18 cellular contexts compared by ENCODE assay signal in the genomic region with DNA sequence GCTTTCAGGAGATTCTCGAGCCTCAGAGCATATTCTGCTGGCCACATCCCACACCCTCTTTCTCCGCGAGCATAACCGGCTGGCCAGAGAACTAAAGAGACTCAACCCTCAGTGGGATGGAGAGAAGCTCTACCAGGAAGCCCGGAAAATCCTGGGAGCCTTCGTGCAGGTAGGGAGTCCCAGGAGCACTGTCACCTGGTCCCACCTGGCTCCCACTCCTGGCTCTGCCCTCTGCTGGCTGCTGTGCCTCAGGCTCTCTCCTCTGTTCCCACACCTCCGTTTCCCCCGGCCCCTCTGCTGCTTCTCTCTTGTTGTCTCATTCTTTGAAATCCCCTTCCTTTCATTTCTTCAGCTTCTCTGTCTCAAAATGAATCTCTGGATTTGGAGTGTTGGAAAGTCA. TPM values are rescaled to one million over a fixed set of nuclear protein-coding genes. Genes with fewer than 3 reads are reported as not detected.
DNase-seq lines count a peak whose midpoint lies in the region; ATAC-seq and TF ChIP-seq lines count a peak whose summit lies in the region.
"Had no signal": no experiment of that assay in that cellular context is flagged by ENCODE, and none has a peak within 500 bp of the region (broad histone marks: within the 10 kb centered on the region; RNA-seq: fewer than 3 reads in every experiment).

No MANE protein-coding gene starts in this region.

- no peak overlapping the region for H3K27ac Mint-ChIP-seq in endodermal cell
- H3K27ac Mint-ChIP-seq: activated CD4-positive, alpha-beta memory T cell treated with anti-CD3 and anti-CD28 coated beads, Interleukin-2, amount 10 ng/mL, durations not matched to agents 7 days and 5 days; activated naive CD4-positive, alpha-beta T cell treated with anti-CD3 and anti-CD28 coated beads for 36 hours; CD8-positive, alpha-beta memory T cell had no signal

- H3K27me3 ChIP-seq in endodermal cell (ENCODE audit: control insufficient read depth, insufficient read depth, low read length, poor library complexity, severe bottlenecking) (peaks cover 72% of the 10 kb centered on the region), heart left ventricle (peaks cover under 1 to 74% (median 20%) of the 10 kb centered on the region in 9 donors)

- peak; percentile 3 for TF ChIP-seq CTCF in NB4 (IDR thresholded peaks at IDR 0.05; ENCODE audit: low read depth, low read length)
- peak; percentile 82 for TF ChIP-seq CTCF in endodermal cell (conservative IDR thresholded peaks at IDR 0.05)
- peak; percentile 18 for TF ChIP-seq CTCF in retinal pigment epithelial cell (conservative IDR thresholded peaks at IDR 0.05; ENCODE audit: low read depth, low read length)
- no peak for TF ChIP-seq CTCF in heart left ventricle (IDR thresholded peaks at IDR 0.05)

- H3K27ac ChIP-seq in endodermal cell (ENCODE audit: low read depth, low read length) (no peak overlapping the region), heart left ventricle (no peak overlapping the region)

- intact Hi-C loops in heart left ventricle (cut with DNase I), result loop anchor here in 2 of 10 donors (5.0 to 10.0 kb wide), 2 partner anchors 190 to 192 kb away; no protein-coding TSS in a partner anchor

- no peak for ATAC-seq in heart left ventricle
- ATAC-seq: Right ventricle myocardium inferior had no signal

- H3K9ac ChIP-seq in endodermal cell (ENCODE audit: extremely low read depth, low read length, poor library complexity, severe bottlenecking), result no peak overlapping the region

- H3K27me3 Mint-ChIP-seq in endodermal cell (ENCODE audit: insufficient read depth), result peaks cover 88% of the 10 kb centered on the region

- 30 to 35% methylated on average over 4 to 8 of the region's 8 CpGs for WGBS in endodermal cell (ENCODE audit: insufficient coverage in 1 of 2, insufficient read length in 1 of 2), 2 experiments
- WGBS in heart left ventricle, 4 donors, result 12 to 28% (median 25%) methylated on average over 6 to 8 of the region's 8 CpGs

- no peaks in the 10 kb centered on the region for H3K36me3 Mint-ChIP-seq in endodermal cell (ENCODE audit: low read depth)
- H3K36me3 Mint-ChIP-seq: CD8-positive, alpha-beta memory T cell had no signal

- H3K4me1 ChIP-seq in endodermal cell (ENCODE audit: control insufficient read depth, insufficient read depth, low read length) (no peaks in the 10 kb centered on the region), heart left ventricle (peaks cover 0 to 3% (median 0%) of the 10 kb centered on the region in 12 donors)

- H3K4me3 ChIP-seq in NB4 (ENCODE audit: low read depth, low read length) (no peak overlapping the region), endodermal cell (ENCODE audit: low read length) (no peak overlapping the region), retinal pigment epithelial cell (ENCODE audit: low read length) (no peak overlapping the region), heart left ventricle (no peak overlapping the region)

- no peaks in the 10 kb centered on the region for H3K4me1 Mint-ChIP-seq in endodermal cell

- no peaks in the 10 kb centered on the region for H3K9me3 ChIP-seq in endodermal cell (ENCODE audit: control insufficient read depth, low read length)
- no peaks in the 10 kb centered on the region for H3K9me3 ChIP-seq in heart left ventricle

- no peak overlapping the region for H3K4me3 Mint-ChIP-seq in endodermal cell
- H3K4me3 Mint-ChIP-seq: activated CD4-positive, alpha-beta memory T cell treated with anti-CD3 and anti-CD28 coated beads, Interleukin-2, amount 10 ng/mL, durations not matched to agents 7 days and 5 days; activated naive CD4-positive, alpha-beta T cell treated with anti-CD3 and anti-CD28 coated beads for 36 hours; CD8-positive, alpha-beta memory T cell had no signal

- H3K36me3 ChIP-seq in endodermal cell (ENCODE audit: control insufficient read depth, insufficient read depth, low read length) (no peaks in the 10 kb centered on the region), heart left ventricle (no peaks in the 10 kb centered on the region)

- DNase-seq in DMS153 treated with DMSO at 0.1 percent for 48 hours (lab: John Stamatoyannopoulos, UW; ENCODE audit: unreplicated experiment) (peak; percentile 12), DMS153 (lab: John Stamatoyannopoulos, UW) (no peak), NB4 (ENCODE audit: low read depth) (no peak), endodermal cell (peak; percentile 92), retinal pigment epithelial cell (ENCODE audit: low read depth) (no peak), heart left ventricle (no peak), OCI-M1 (lab: John Stamatoyannopoulos, UW) (no peak), amygdala (lab: John Stamatoyannopoulos, UW) (no peak)
- DNase-seq: 8988T; activated CD4-positive, alpha-beta memory T cell treated with anti-CD3 and anti-CD28 coated beads, Interleukin-2, amount 10 ng/mL, durations not matched to agents 7 days and 5 days; activated naive CD4-positive, alpha-beta T cell treated with anti-CD3 and anti-CD28 coated beads for 36 hours; CD8-positive, alpha-beta memory T cell; KG1; NCI-H1694 treated with DMSO at 0.1 percent for 48 hours; NCI-H774; T1000 had no signal

- peaks cover 9% of the 10 kb centered on the region for H3K9me3 Mint-ChIP-seq in endodermal cell
- H3K9me3 Mint-ChIP-seq: activated CD4-positive, alpha-beta memory T cell treated with anti-CD3 and anti-CD28 coated beads, Interleukin-2, amount 10 ng/mL, durations not matched to agents 7 days and 5 days; activated naive CD4-positive, alpha-beta T cell treated with anti-CD3 and anti-CD28 coated beads for 36 hours; CD8-positive, alpha-beta memory T cell had no signal

- TF ChIP-seq POLR2A in NB4 (IDR thresholded peaks at IDR 0.05; ENCODE audit: extremely low read depth, insufficient read length) (no peak), heart left ventricle (IDR thresholded peaks at IDR 0.05) (no peak)

RNA-seq across cellular contexts. Expression of a gene that starts 16.4 kb away (rescaled TPM):
- not detected for total RNA-seq in endodermal cell
- polyA plus RNA-seq in endodermal cell (2013, experiment 1 of 2), result not detected
- not detected for polyA plus RNA-seq in endodermal cell (2013, experiment 2 of 2)
- total RNA-seq in heart left ventricle, result not detected
- not detected for polyA plus RNA-seq in heart left ventricle
- total RNA-seq: activated CD4-positive, alpha-beta memory T cell treated with anti-CD3 and anti-CD28 coated beads, Interleukin-2, amount 10 ng/mL, durations not matched to agents 7 days and 5 days; activated naive CD4-positive, alpha-beta T cell treated with anti-CD3 and anti-CD28 coated beads for 36 hours; CD8-positive, alpha-beta memory T cell; Right ventricle myocardium inferior; subcutaneous adipose tissue had no signal
- polyA plus RNA-seq: CD8-positive, alpha-beta memory T cell had no signal

RNA-seq across cellular contexts. Expression of a gene that starts 25.9 kb away (rescaled TPM):
- total RNA-seq in endodermal cell (not detected), heart left ventricle (1 to 10 TPM in 1 of 9 donors, under 1 TPM in 5, not detected in 3; 0.12 to 2.8 (median 0.35) TPM)
- not detected for polyA plus RNA-seq in endodermal cell (2013, experiment 1 of 2)
- polyA plus RNA-seq in endodermal cell (2013, experiment 2 of 2), result not detected
- under 1 TPM in 1 of 2 donors, not detected in 1; 0.11 TPM for polyA plus RNA-seq in heart left ventricle
- total RNA-seq: activated naive CD4-positive, alpha-beta T cell treated with anti-CD3 and anti-CD28 coated beads for 36 hours; CD8-positive, alpha-beta memory T cell had no signal
- polyA plus RNA-seq: CD8-positive, alpha-beta memory T cell had no signal

RNA-seq across cellular contexts. Expression of a gene that starts 35.7 kb away (rescaled TPM):
- total RNA-seq in endodermal cell (10 to 100 TPM; 31.8 to 32.2 TPM), heart left ventricle (10 to 100 TPM in 3 of 9 donors, 1 to 10 TPM in 6; 3.3 to 15.1 (median 8.6) TPM)
- 36.8 TPM for polyA plus RNA-seq in endodermal cell (2013, experiment 1 of 2)
- polyA plus RNA-seq in endodermal cell (2013, experiment 2 of 2), result 30.9 TPM
- 1 to 10 TPM; 6.1 to 6.3 TPM for polyA plus RNA-seq in heart left ventricle

Comparison
In these comparisons a context has a peak if more than half of its experiments do, and no peak if none do; other contexts are left out.
1. DNase-seq: peak in DMS153 treated with DMSO at 0.1 percent for 48 hours (single experiment) and endodermal cell (single experiment); none in DMS153 (single experiment), NB4 (single experiment), retinal pigment epithelial cell (single experiment), heart left ventricle (0 of 5), OCI-M1 (single experiment) and amygdala (0 of 56).
2. CTCF ChIP-seq: peak in NB4 (single experiment), endodermal cell (single experiment) and retinal pigment epithelial cell (single experiment); none in heart left ventricle (0 of 12).